In genomic region chr1:116666090-116666489, GRCh38 we compare ENCODE assay signal across 9 cellular contexts. TPM values are rescaled to one million over a fixed set of nuclear protein-coding genes. Genes with fewer than 3 reads are reported as not detected.
DNase-seq lines count a peak whose midpoint lies in the region; ATAC-seq and TF ChIP-seq lines count a peak whose summit lies in the region.
"Had no signal": no experiment of that assay in that cellular context is flagged by ENCODE, and none has a peak within 500 bp of the region (broad histone marks: within the 10 kb centered on the region; RNA-seq: fewer than 3 reads in every experiment).

No MANE protein-coding gene starts in this region.

- H4K20me1 ChIP-seq in BLaER1, result peaks cover 24% of the 10 kb centered on the region

- TF ChIP-seq EP300 in gastroesophageal sphincter (IDR thresholded peaks at IDR 0.05), result no peak

- TF ChIP-seq CTCF in colonic mucosa (IDR thresholded peaks at IDR 0.05), result no peak
- TF ChIP-seq CTCF in gastroesophageal sphincter (IDR thresholded peaks at IDR 0.05), result no peak
- no peak for TF ChIP-seq CTCF in uterus (IDR thresholded peaks at IDR 0.05)

- peaks cover 50% of the 10 kb centered on the region for H3K4me1 ChIP-seq in BLaER1
- peaks cover 9% of the 10 kb centered on the region for H3K4me1 ChIP-seq in HAP-1
- H3K4me1 ChIP-seq in colonic mucosa, result no peaks in the 10 kb centered on the region
- peaks cover 5 to 6% of the 10 kb centered on the region in 2 donors for H3K4me1 ChIP-seq in muscle layer of duodenum (ENCODE audit: control insufficient read depth in 1 of 2, insufficient read depth in 2 of 2, low read length in 2 of 2)
- peaks cover 0 to 20% (median 9%) of the 10 kb centered on the region in 3 donors for H3K4me1 ChIP-seq in gastroesophageal sphincter
- no peaks in the 10 kb centered on the region for H3K4me1 ChIP-seq in uterus

- peak overlapping the region; percentile 80 for H3K9ac ChIP-seq in BLaER1
- peak overlapping the region in 1 of 2 donors; percentile 80 for H3K9ac ChIP-seq in colonic mucosa (ENCODE audit: low read depth in 2 of 2, low read length in 2 of 2)

- in situ Hi-C loops in HAP-1 (cut with MboI; ENCODE audit: low sequenced_read_pairs), result no loop called here

- 36 to 40% methylated on average over 7 to 11 of the region's 11 CpGs for WGBS in gastroesophageal sphincter (ENCODE audit: low coverage in 1 of 2), 2 donors

- intact Hi-C loops in colonic mucosa (cut with DNase I), result no loop called here
- intact Hi-C loops in uterus (cut with DNase I; ENCODE audit: low total_unique reads), result no loop called here

- no peak for DNase-seq in HAP-1 (ENCODE audit: low spot score in 2 of 2)
- peak; percentile 46 for DNase-seq in colonic mucosa
- DNase-seq in uterus, result no peak
- no peak for DNase-seq in AG20443 (ENCODE audit: low spot score)

- peak overlapping the region; percentile 99 for H3K4me2 ChIP-seq in BLaER1

- no peak for ATAC-seq in gastroesophageal sphincter
- no peak for ATAC-seq in GM21390 (IDR thresholded peaks at IDR 0.05; ENCODE audit: unreplicated experiment)

- H3K4me3 ChIP-seq in BLaER1 (peak overlapping the region; percentile 87), HAP-1 (peak overlapping the region; percentile 68), colonic mucosa (peak overlapping the region; percentile 56), muscle layer of duodenum (ENCODE audit: low read depth in 1 of 2, low read length in 2 of 2) (peak overlapping the region; percentile 65 to 79), gastroesophageal sphincter (peak overlapping the region in 1 of 2 donors; percentile 84), uterus (no peak overlapping the region)

- TF ChIP-seq POLR2A in gastroesophageal sphincter (IDR thresholded peaks at IDR 0.05) (no peak), uterus (IDR thresholded peaks at IDR 0.05) (no peak)

- H3K36me3 ChIP-seq in BLaER1 (peaks cover 16% of the 10 kb centered on the region), HAP-1 (replicated peaks) (no peaks in the 10 kb centered on the region), colonic mucosa (no peaks in the 10 kb centered on the region), muscle layer of duodenum (ENCODE audit: control insufficient read depth in 1 of 2, insufficient read depth in 2 of 2, low read length in 2 of 2) (no peaks in the 10 kb centered on the region), gastroesophageal sphincter (no peaks in the 10 kb centered on the region), uterus (no peaks in the 10 kb centered on the region)
- H3K36me3 ChIP-seq: thyroid gland had no signal

- H3K9me3 ChIP-seq in BLaER1, result no peaks in the 10 kb centered on the region
- H3K9me3 ChIP-seq in HAP-1, result no peaks in the 10 kb centered on the region
- H3K9me3 ChIP-seq in colonic mucosa, result no peaks in the 10 kb centered on the region
- no peaks in the 10 kb centered on the region for H3K9me3 ChIP-seq in muscle layer of duodenum (ENCODE audit: control insufficient read depth in 1 of 2, low read length in 2 of 2)
- no peaks in the 10 kb centered on the region for H3K9me3 ChIP-seq in gastroesophageal sphincter
- no peaks in the 10 kb centered on the region for H3K9me3 ChIP-seq in uterus
- H3K9me3 ChIP-seq: thyroid gland had no signal

- no peaks in the 10 kb centered on the region for H3K27me3 ChIP-seq in BLaER1
- H3K27me3 ChIP-seq in HAP-1 (ENCODE audit: low read depth), result no peaks in the 10 kb centered on the region
- no peaks in the 10 kb centered on the region for H3K27me3 ChIP-seq in colonic mucosa
- no peaks in the 10 kb centered on the region for H3K27me3 ChIP-seq in muscle layer of duodenum (ENCODE audit: low read depth, low read length)
- no peaks in the 10 kb centered on the region for H3K27me3 ChIP-seq in gastroesophageal sphincter
- no peaks in the 10 kb centered on the region for H3K27me3 ChIP-seq in uterus
- H3K27me3 ChIP-seq: thyroid gland had no signal

- H3K27ac ChIP-seq in BLaER1, result no peak overlapping the region
- H3K27ac ChIP-seq in colonic mucosa, result no peak overlapping the region
- no peak overlapping the region for H3K27ac ChIP-seq in muscle layer of duodenum (ENCODE audit: low read length)
- H3K27ac ChIP-seq in gastroesophageal sphincter, result no peak overlapping the region
- no peak overlapping the region for H3K27ac ChIP-seq in uterus

RNA-seq across cellular contexts. Expression of gene IGSF3, which starts 1.4 kb away (rescaled TPM):
- total RNA-seq in colonic mucosa (10 to 100 TPM; 21.4 to 30.6 TPM), gastroesophageal sphincter (1 to 10 TPM; 1.7 to 8.5 (median 5.1) TPM), uterus (10 to 100 TPM in 2 of 4 donors, 1 to 10 TPM in 2; 3.8 to 35.6 (median 8.4) TPM)

Comparison
In these comparisons a context has a peak if more than half of its experiments do, and no peak if none do; other contexts are left out.
1. H3K4me3 ChIP-seq: peak in BLaER1 (single experiment), HAP-1 (single experiment), colonic mucosa (single experiment) and muscle layer of duodenum (2 of 2); none in uterus (0 of 2).